ENCODE assay signal across 8 cellular contexts in genomic region chr16:49869731-49870130, GRCh38. TPM values are rescaled to one million over a fixed set of nuclear protein-coding genes. Genes with fewer than 3 reads are reported as not detected.
"Had no signal": no experiment of that assay in that cellular context is flagged by ENCODE, and none has a peak within 500 bp of the region (broad histone marks: within the 10 kb centered on the region; RNA-seq: fewer than 3 reads in every experiment).

No MANE protein-coding gene starts in this region.

- DNase-seq: GM23248, GOT3, H7, IMR-90 had no signal

- H3K4me1 ChIP-seq: HAP-1 had no signal

- H3K36me3 ChIP-seq: HAP-1 had no signal

- H3K4me3 ChIP-seq: GM23248, HAP-1, K562 had no signal

- ATAC-seq: HCT116, K562 had no signal

- H3K27ac ChIP-seq: GM23248 had no signal

- H2AFZ ChIP-seq: GM23248 had no signal

- H3K9me3 ChIP-seq: HAP-1 had no signal

- H3K9ac ChIP-seq: GM23248 had no signal

RNA-seq across cellular contexts. Expression of gene ZNF423, which starts 13.8 kb away (rescaled TPM):
- total RNA-seq: HT-29, K562 had no signal
- polyA plus RNA-seq: K562 had no signal
